8 cellular contexts compared by ENCODE assay signal in genomic region chr1:145926706-145927072, GRCh38. TPM values are rescaled to one million over a fixed set of nuclear protein-coding genes. Genes with fewer than 3 reads are reported as not detected.
DNase-seq lines count a peak whose midpoint lies in the region; ATAC-seq and TF ChIP-seq lines count a peak whose summit lies in the region.

No MANE protein-coding gene starts in this region.

- in situ Hi-C loops in G401 (cut with HindIII; ENCODE audit: low sequenced_read_pairs): no loop called here

- TF ChIP-seq CTCF in BE2C (IDR thresholded peaks at IDR 0.05; ENCODE audit: low read depth, low read length): no peak

- no peaks in the 10 kb centered on the region for H3K27me3 ChIP-seq in BE2C

- H3K27ac Mint-ChIP-seq in activated CD8-positive, alpha-beta memory T cell treated with anti-CD3 and anti-CD28 coated beads, Interleukin-2, amount 10 ng/mL, durations not matched to agents 7 days and 5 days: no peak overlapping the region

- peaks cover 8% of the 10 kb centered on the region for H3K36me3 ChIP-seq in BE2C

- no peaks in the 10 kb centered on the region for H3K9me3 Mint-ChIP-seq in activated CD8-positive, alpha-beta memory T cell treated with anti-CD3 and anti-CD28 coated beads, Interleukin-2, amount 10 ng/mL, durations not matched to agents 7 days and 5 days (ENCODE audit: low read depth)

- peaks cover 18% of the 10 kb centered on the region for H3K4me1 Mint-ChIP-seq in activated CD8-positive, alpha-beta memory T cell treated with anti-CD3 and anti-CD28 coated beads, Interleukin-2, amount 10 ng/mL, durations not matched to agents 7 days and 5 days

- no peaks in the 10 kb centered on the region for H3K27me3 Mint-ChIP-seq in activated CD8-positive, alpha-beta memory T cell treated with anti-CD3 and anti-CD28 coated beads, Interleukin-2, amount 10 ng/mL, durations not matched to agents 7 days and 5 days

- peak overlapping the region; percentile 90 for H3K4me3 ChIP-seq in BE2C (ENCODE audit: low read depth, low read length)
- peak overlapping the region; percentile 75 for H3K4me3 ChIP-seq in iPS-11a (ENCODE audit: low read depth, low read length)

- CTCF ChIA-PET in activated CD8-positive, alpha-beta memory T cell treated with anti-CD3 and anti-CD28 coated beads, Interleukin-2, amount 10 ng/mL, durations not matched to agents 7 days and 5 days (lab: Charles Lee): interaction anchor here (1.0 to 3.0 kb wide), 11 partner anchors 16 to 86 kb away, joined by 3 to 30 read pairs (median 8); partner anchors contain the start of genes ANKRD34A, ITGA10, LIX1L and NUDT17

- H3K4me3 Mint-ChIP-seq in activated CD8-positive, alpha-beta memory T cell treated with anti-CD3 and anti-CD28 coated beads, Interleukin-2, amount 10 ng/mL, durations not matched to agents 7 days and 5 days: no peak overlapping the region

- H3K9me3 ChIP-seq in BE2C: no peaks in the 10 kb centered on the region

- DNase-seq in BE2C (no peak), G401 (ENCODE audit: low spot score) (no peak), cerebellum (ENCODE audit: low spot score) (no peak), H4 (ENCODE audit: low spot score) (no peak)
- peak; percentile 74 for DNase-seq in activated CD8-positive, alpha-beta memory T cell treated with anti-CD3 and anti-CD28 coated beads, Interleukin-2, amount 10 ng/mL, durations not matched to agents 7 days and 5 days
- peak; percentile 34 to 62 for DNase-seq in stimulated activated CD4-positive, alpha-beta T cell treated with anti-CD3 and anti-CD28 coated beads, Interleukin-4, amount 100 ng/mL, for 4 hours

- H3K36me3 Mint-ChIP-seq in activated CD8-positive, alpha-beta memory T cell treated with anti-CD3 and anti-CD28 coated beads, Interleukin-2, amount 10 ng/mL, durations not matched to agents 7 days and 5 days: peaks cover 11% of the 10 kb centered on the region

- H3K4me1 ChIP-seq in BE2C: no peaks in the 10 kb centered on the region

- ATAC-seq in HG02938 (IDR thresholded peaks at IDR 0.05; ENCODE audit: unreplicated experiment): peak; percentile 4
- peak; percentile 40 for ATAC-seq in activated CD8-positive, alpha-beta memory T cell treated with anti-CD3 and anti-CD28 coated beads, Interleukin-2, amount 10 ng/mL, durations not matched to agents 7 days and 5 days

RNA-seq across cellular contexts. Expression of gene RBM8A, which starts 0.6 kb away (rescaled TPM):
- polyA plus RNA-seq in BE2C (2012; ENCODE audit: insufficient read depth, insufficient read length, low read depth): 544 TPM
- total RNA-seq in activated CD8-positive, alpha-beta memory T cell treated with anti-CD3 and anti-CD28 coated beads, Interleukin-2, amount 10 ng/mL, durations not matched to agents 7 days and 5 days: 100 to 1,000 TPM; 189 to 249 TPM
- 86.0 and 117 TPM in 2 replicates for total RNA-seq in G401 (2014; rRNA removed; shearing (Covaris generic))
- 74.4 TPM for total RNA-seq in cerebellum
- 335 and 394 TPM in 2 replicates for total RNA-seq in H4 (2014; rRNA removed; shearing (Covaris generic))

RNA-seq across cellular contexts. Expression of gene PEX11B, which starts 8.2 kb away (rescaled TPM):
- 47.2 TPM for polyA plus RNA-seq in BE2C (2012; ENCODE audit: insufficient read depth, insufficient read length, low read depth)
- total RNA-seq in activated CD8-positive, alpha-beta memory T cell treated with anti-CD3 and anti-CD28 coated beads, Interleukin-2, amount 10 ng/mL, durations not matched to agents 7 days and 5 days: 10 to 100 TPM; 27.3 to 36.2 TPM
- 18.2 and 31.9 TPM in 2 replicates for total RNA-seq in G401 (2014; rRNA removed; shearing (Covaris generic))
- 22.5 TPM for total RNA-seq in cerebellum
- total RNA-seq in H4 (2014; rRNA removed; shearing (Covaris generic)): 24.4 and 37.4 TPM in 2 replicates

RNA-seq across cellular contexts. Expression of gene ITGA10, which starts 16.8 kb away (rescaled TPM):
- polyA plus RNA-seq in BE2C (2012; ENCODE audit: insufficient read depth, insufficient read length, low read depth): 0.34 TPM
- 1 to 10 TPM; 1.8 to 2.1 TPM for total RNA-seq in activated CD8-positive, alpha-beta memory T cell treated with anti-CD3 and anti-CD28 coated beads, Interleukin-2, amount 10 ng/mL, durations not matched to agents 7 days and 5 days
- total RNA-seq in G401 (2014; rRNA removed; shearing (Covaris generic)): 0.27 and 0.74 TPM in 2 replicates
- total RNA-seq in cerebellum: 2.2 TPM
- total RNA-seq in H4 (2014; rRNA removed; shearing (Covaris generic)): 0.08 and 0.27 TPM in 2 replicates

RNA-seq across cellular contexts. Expression of gene LIX1L, which starts 31.1 kb away (rescaled TPM):
- 7.6 TPM for polyA plus RNA-seq in BE2C (2012; ENCODE audit: insufficient read depth, insufficient read length, low read depth)
- 10 to 100 TPM; 35.0 to 36.2 TPM for total RNA-seq in activated CD8-positive, alpha-beta memory T cell treated with anti-CD3 and anti-CD28 coated beads, Interleukin-2, amount 10 ng/mL, durations not matched to agents 7 days and 5 days
- 31.7 and 32.1 TPM in 2 replicates for total RNA-seq in G401 (2014; rRNA removed; shearing (Covaris generic))
- total RNA-seq in cerebellum: 27.1 TPM
- total RNA-seq in H4 (2014; rRNA removed; shearing (Covaris generic)): 15.1 and 18.7 TPM in 2 replicates

RNA-seq across cellular contexts. Expression of gene ANKRD34A, which starts 37.7 kb away (rescaled TPM):
- polyA plus RNA-seq in BE2C (2012; ENCODE audit: insufficient read depth, insufficient read length, low read depth): 7.9 TPM
- 1 to 10 TPM; 3.8 to 4.6 TPM for total RNA-seq in activated CD8-positive, alpha-beta memory T cell treated with anti-CD3 and anti-CD28 coated beads, Interleukin-2, amount 10 ng/mL, durations not matched to agents 7 days and 5 days
- 2.5 and 16.1 TPM in 2 replicates for total RNA-seq in G401 (2014; rRNA removed; shearing (Covaris generic))
- total RNA-seq in cerebellum: 1.1 TPM
- 0.54 and 0.70 TPM in 2 replicates for total RNA-seq in H4 (2014; rRNA removed; shearing (Covaris generic))

Comparison
In these comparisons a context has a peak if more than half of its experiments do, and no peak if none do; other contexts are left out.
1. DNase-seq: peak in activated CD8-positive, alpha-beta memory T cell treated with anti-CD3 and anti-CD28 coated beads, Interleukin-2, amount 10 ng/mL, durations not matched to agents 7 days and 5 days (single experiment) and stimulated activated CD4-positive, alpha-beta T cell treated with anti-CD3 and anti-CD28 coated beads, Interleukin-4, amount 100 ng/mL, for 4 hours (2 of 2); none in BE2C (single experiment), G401 (single experiment), cerebellum (single experiment) and H4 (single experiment).